In genomic region chr1:63615809-63616420, GRCh38 we compare ENCODE assay signal across 8 cellular contexts. TPM values are rescaled to one million over a fixed set of nuclear protein-coding genes. Genes with fewer than 3 reads are reported as not detected.
DNase-seq lines count a peak whose midpoint lies in the region; ATAC-seq, FAIRE-seq and TF ChIP-seq lines count a peak whose summit lies in the region.

No MANE protein-coding gene starts in this region.

- ATAC-seq in GM19328 (IDR thresholded peaks at IDR 0.05; ENCODE audit: unreplicated experiment): peak; percentile 67

- peaks cover 25% of the 10 kb centered on the region; the same call in 1 of the 2 replicates for H4K20me1 ChIP-seq in Karpas-422 (ENCODE audit: insufficient read depth, low read depth, low read length)

- H3K4me3 Mint-ChIP-seq in activated T-helper 2 cell treated with anti-CD3 and anti-CD28 coated beads, Interferon-gamma antibody, Interleukin-2, Interleukin-4, amounts not matched to agents 10 μg/mL and 5 μg/mL and 100 μg/mL, durations not matched to agents 14 hours and 24 hours and 36 hours (ENCODE audit: low read depth): no peak overlapping the region

- no peaks in the 10 kb centered on the region for H3K27me3 Mint-ChIP-seq in activated T-helper 2 cell treated with anti-CD3 and anti-CD28 coated beads, Interferon-gamma antibody, Interleukin-2, Interleukin-4, amounts not matched to agents 10 μg/mL and 5 μg/mL and 100 μg/mL, durations not matched to agents 14 hours and 24 hours and 36 hours (ENCODE audit: low read depth)

- WGBS in ovary, 3 donors: 22 to 25% (median 25%) methylated on average over 5 of the region's 5 CpGs

- no peaks in the 10 kb centered on the region for H3K9me2 ChIP-seq in Karpas-422 (replicated peaks; ENCODE audit: insufficient read depth, low read length)

- H3K36me3 ChIP-seq in Karpas-422 (ENCODE audit: insufficient read depth, low read length) (no peaks in the 10 kb centered on the region), ovary (no peaks in the 10 kb centered on the region)

- no peaks in the 10 kb centered on the region for H3K36me3 Mint-ChIP-seq in activated T-helper 2 cell treated with anti-CD3 and anti-CD28 coated beads, Interferon-gamma antibody, Interleukin-2, Interleukin-4, amounts not matched to agents 10 μg/mL and 5 μg/mL and 100 μg/mL, durations not matched to agents 14 hours and 24 hours and 36 hours (ENCODE audit: low read depth)

- no peak overlapping the region for H3K4me2 ChIP-seq in Karpas-422 (ENCODE audit: low read depth, low read length, poor library complexity, severe bottlenecking)

- no peak overlapping the region for H3K27ac Mint-ChIP-seq in activated T-helper 2 cell treated with anti-CD3 and anti-CD28 coated beads, Interferon-gamma antibody, Interleukin-2, Interleukin-4, amounts not matched to agents 10 μg/mL and 5 μg/mL and 100 μg/mL, durations not matched to agents 14 hours and 24 hours and 36 hours

- no peak overlapping the region for H3K9ac ChIP-seq in Karpas-422 (ENCODE audit: low read length)

- DNase-seq in CD1c-positive myeloid dendritic cell (ENCODE audit: extremely low spot score) (peak; percentile 87), Karpas-422 (peak; percentile 90), RPMI8226 (peak; percentile 83), foreskin fibroblast (peak; percentile 56 to 89), ovary (peak in 4 of 5 donors; percentile 42 to 76 (median 53)), urothelium cell line (ENCODE audit: low spot score) (peak; percentile 71)
- peak; percentile 33 for DNase-seq in activated T-helper 2 cell treated with anti-CD3 and anti-CD28 coated beads, Interferon-gamma antibody, Interleukin-2, Interleukin-4, amounts not matched to agents 10 μg/mL and 5 μg/mL and 100 μg/mL, durations not matched to agents 14 hours and 24 hours and 36 hours (ENCODE audit: low spot score)

- no peaks in the 10 kb centered on the region for H3K9me3 ChIP-seq in Karpas-422 (ENCODE audit: low read length)
- no peaks in the 10 kb centered on the region for H3K9me3 ChIP-seq in ovary

- intact Hi-C loops in activated T-helper 2 cell treated with anti-CD3 and anti-CD28 coated beads, Interferon-gamma antibody, Interleukin-2, Interleukin-4, amounts not matched to agents 10 μg/mL and 5 μg/mL and 100 μg/mL, durations not matched to agents 14 hours and 24 hours and 36 hours (cut with micrococcal nuclease): loop anchor here (1.0 to 10.0 kb wide), 4 partner anchors 76 to 627 kb away; no protein-coding TSS in a partner anchor
- intact Hi-C loops in ovary (cut with DNase I): loop anchor here (2.0 to 10.0 kb wide), 4 partner anchors 519 to 631 kb away; no protein-coding TSS in a partner anchor

- H3K79me2 ChIP-seq in Karpas-422 (ENCODE audit: low read length): peaks cover 64% of the 10 kb centered on the region

- TF ChIP-seq POLR2A in ovary (IDR thresholded peaks at IDR 0.05): no peak

- peaks cover 22% of the 10 kb centered on the region for H3K4me1 ChIP-seq in Karpas-422 (ENCODE audit: low read length)
- H3K4me1 ChIP-seq in ovary (ENCODE audit: insufficient read depth): no peaks in the 10 kb centered on the region

- H3K4me3 ChIP-seq in Karpas-422 (ENCODE audit: low read length) (no peak overlapping the region), foreskin fibroblast (ENCODE audit: low read depth in 1 of 2, low read length in 2 of 2) (no peak overlapping the region), ovary (no peak overlapping the region)

- H2AFZ ChIP-seq in Karpas-422 (ENCODE audit: low read length): no peak overlapping the region

- FAIRE-seq in urothelium cell line (lab: Jason Lieb, UNC): peak; percentile 20

- H3K27ac ChIP-seq in Karpas-422 (ENCODE audit: low read length) (no peak overlapping the region), ovary (no peak overlapping the region)

- no peak for TF ChIP-seq EP300 in ovary (IDR thresholded peaks at IDR 0.05)

- H3K4me1 Mint-ChIP-seq in activated T-helper 2 cell treated with anti-CD3 and anti-CD28 coated beads, Interferon-gamma antibody, Interleukin-2, Interleukin-4, amounts not matched to agents 10 μg/mL and 5 μg/mL and 100 μg/mL, durations not matched to agents 14 hours and 24 hours and 36 hours (ENCODE audit: low read depth): peaks cover 11% of the 10 kb centered on the region

- no peaks in the 10 kb centered on the region for H3K9me3 Mint-ChIP-seq in activated T-helper 2 cell treated with anti-CD3 and anti-CD28 coated beads, Interferon-gamma antibody, Interleukin-2, Interleukin-4, amounts not matched to agents 10 μg/mL and 5 μg/mL and 100 μg/mL, durations not matched to agents 14 hours and 24 hours and 36 hours

- TF ChIP-seq CTCF in foreskin fibroblast (IDR thresholded peaks at IDR 0.05; ENCODE audit: low read depth, low read length) (peak; percentile 48), ovary (IDR thresholded peaks at IDR 0.05) (peak; percentile 52 to 83 (median 82))

- no peaks in the 10 kb centered on the region for H3K27me3 ChIP-seq in Karpas-422 (ENCODE audit: low read length)
- no peaks in the 10 kb centered on the region for H3K27me3 ChIP-seq in ovary

RNA-seq across cellular contexts. Expression of gene PGM1, which starts 22.7 kb away (rescaled TPM):
- total RNA-seq in Karpas-422 (2014; rRNA removed; shearing (Covaris generic); ENCODE audit: low replicate concordance): 67.1 and 89.0 TPM in 2 replicates
- total RNA-seq in activated T-helper 2 cell treated with anti-CD3 and anti-CD28 coated beads, Interferon-gamma antibody, Interleukin-2, Interleukin-4, amounts not matched to agents 10 μg/mL and 5 μg/mL and 100 μg/mL, durations not matched to agents 14 hours and 24 hours and 36 hours: 61.8 and 62.0 TPM in 2 replicates
- 10 to 100 TPM; 41.2 to 87.3 (median 50.4) TPM for total RNA-seq in ovary
- polyA plus RNA-seq in ovary: 100 to 1,000 TPM in 1 of 2 donors, 10 to 100 TPM in 1; 33.5 to 105 TPM

Comparison
In these comparisons a context has a peak if more than half of its experiments do, and no peak if none do; other contexts are left out.
1. DNase-seq: peak in every context shown above with its lines; median percentile 90 in Karpas-422; 87 in CD1c-positive myeloid dendritic cell; 83 in RPMI8226; 72 in foreskin fibroblast; 71 in urothelium cell line; 53 in ovary; 33 in activated T-helper 2 cell treated with anti-CD3 and anti-CD28 coated beads, Interferon-gamma antibody, Interleukin-2, Interleukin-4, amounts not matched to agents 10 μg/mL and 5 μg/mL and 100 μg/mL, durations not matched to agents 14 hours and 24 hours and 36 hours.